In the genomic region with DNA sequence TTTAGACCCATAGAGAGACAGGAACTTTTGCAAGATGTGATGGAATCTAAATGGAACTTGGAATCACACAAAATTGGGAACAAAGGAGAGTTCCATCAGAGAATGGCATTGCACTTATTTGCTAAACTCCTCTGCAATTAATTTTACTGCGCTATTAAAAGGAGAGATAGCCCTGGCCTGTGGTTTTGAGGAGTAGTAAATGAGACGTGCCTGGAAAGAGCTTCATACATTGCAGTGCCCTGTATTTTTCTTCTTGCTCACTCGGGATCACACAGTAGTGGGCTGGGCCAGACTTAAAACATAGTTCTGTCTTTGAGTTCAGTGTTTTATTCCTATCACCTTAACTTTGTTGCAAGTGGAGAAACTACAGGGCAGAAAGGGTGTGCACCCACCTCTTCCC, we compare ENCODE assay signal across 1 cellular context.
TF ChIP-seq lines count a peak whose summit lies in the region.

No MANE protein-coding gene starts in this region.

TF ChIP-seq in H1, 55 proteins besides CTCF, POLR2A, EP300 and RAD21:
- no peak for TF ChIP-seq NRF1 (IDR thresholded peaks at IDR 0.05; ENCODE audit: low read depth, low read length)
- no peak for TF ChIP-seq ASH2L (IDR thresholded peaks at IDR 0.05; ENCODE audit: low read length)
- no peak for TF ChIP-seq BRCA1 (IDR thresholded peaks at IDR 0.05; ENCODE audit: low read depth, low read length)
- TF ChIP-seq TAF1 (IDR thresholded peaks at IDR 0.05; ENCODE audit: low read depth, low read length), result no peak
- TF ChIP-seq, protein P1, sequence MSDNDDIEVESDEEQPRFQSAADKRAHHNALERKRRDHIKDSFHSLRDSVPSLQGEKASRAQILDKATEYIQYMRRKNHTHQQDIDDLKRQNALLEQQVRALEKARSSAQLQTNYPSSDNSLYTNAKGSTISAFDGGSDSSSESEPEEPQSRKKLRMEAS (IDR thresholded peaks at IDR 0.05), result no peak
- TF ChIP-seq, protein P2, sequence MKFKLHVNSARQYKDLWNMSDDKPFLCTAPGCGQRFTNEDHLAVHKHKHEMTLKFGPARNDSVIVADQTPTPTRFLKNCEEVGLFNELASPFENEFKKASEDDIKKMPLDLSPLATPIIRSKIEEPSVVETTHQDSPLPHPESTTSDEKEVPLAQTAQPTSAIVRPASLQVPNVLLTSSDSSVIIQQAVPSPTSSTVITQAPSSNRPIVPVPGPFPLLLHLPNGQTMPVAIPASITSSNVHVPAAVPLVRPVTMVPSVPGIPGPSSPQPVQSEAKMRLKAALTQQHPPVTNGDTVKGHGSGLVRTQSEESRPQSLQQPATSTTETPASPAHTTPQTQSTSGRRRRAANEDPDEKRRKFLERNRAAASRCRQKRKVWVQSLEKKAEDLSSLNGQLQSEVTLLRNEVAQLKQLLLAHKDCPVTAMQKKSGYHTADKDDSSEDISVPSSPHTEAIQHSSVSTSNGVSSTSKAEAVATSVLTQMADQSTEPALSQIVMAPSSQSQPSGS (IDR thresholded peaks at IDR 0.05; ENCODE audit: low read length), result no peak
